29 cellular contexts compared by ENCODE assay signal in genomic region chr11:101010899-101011298, GRCh38.
DNase-seq lines count a peak whose midpoint lies in the region; ATAC-seq and TF ChIP-seq lines count a peak whose summit lies in the region.
"Had no signal": no experiment of that assay in that cellular context is flagged by ENCODE, and none has a peak within 500 bp of the region (broad histone marks: within the 10 kb centered on the region; RNA-seq: fewer than 3 reads in every experiment).

No MANE protein-coding gene starts in this region.

- H3K36me3 ChIP-seq in Peyer's patch, result no peaks in the 10 kb centered on the region
- H3K36me3 ChIP-seq: ascending aorta, BLaER1, upper lobe of left lung had no signal

- H3K4me3 Mint-ChIP-seq in WTC11, result no peak overlapping the region
- H3K4me3 Mint-ChIP-seq: activated B cell treated with CpG ODN at 0.5 μM for 24 hours; activated naive CD8-positive, alpha-beta T cell; activated T-helper 17 cell treated with anti-CD3 and anti-CD28 coated beads, Interleukin-2, amount 50 U/mL, for 72 hours; naive thymus-derived CD4-positive, alpha-beta T cell had no signal

- no peak overlapping the region for H3K4me3 ChIP-seq in Peyer's patch
- H3K4me3 ChIP-seq: A549, ascending aorta, BLaER1, dorsolateral prefrontal cortex, GM12878, upper lobe of left lung had no signal

- peak; percentile 71 for ATAC-seq in WTC11
- ATAC-seq in GM18870 (IDR thresholded peaks at IDR 0.05; ENCODE audit: unreplicated experiment), result no peak
- ATAC-seq: A549; activated T-helper 17 cell treated with anti-CD3 and anti-CD28 coated beads, Interleukin-2, amount 50 U/mL, for 72 hours; GM12878; naive thymus-derived CD4-positive, alpha-beta T cell had no signal

- in situ Hi-C loops in ACHN (cut with HindIII; ENCODE audit: low pct_ligation_motif_present, low pct_unique_long_range_greater_than_20kb, low sequenced_read_pairs), result no loop called here

- H3K4me1 Mint-ChIP-seq in WTC11, result peaks cover 4% of the 10 kb centered on the region; the same call in 1 of the 2 replicates
- H3K4me1 Mint-ChIP-seq: activated T-helper 17 cell treated with anti-CD3 and anti-CD28 coated beads, Interleukin-2, amount 50 U/mL, for 72 hours; naive thymus-derived CD4-positive, alpha-beta T cell had no signal

- POLR2A ChIA-PET in WTC11 (lab: Charles Lee), result no interaction called here

- H3K27ac ChIP-seq in Peyer's patch, result no peak overlapping the region
- H3K27ac ChIP-seq: A549, ascending aorta, BLaER1, dorsolateral prefrontal cortex, KMS-11, upper lobe of left lung had no signal

- no peaks in the 10 kb centered on the region for H3K4me1 ChIP-seq in Peyer's patch
- H3K4me1 ChIP-seq: A549, ascending aorta, BLaER1, upper lobe of left lung had no signal

- H3K27me3 ChIP-seq in Peyer's patch, result no peaks in the 10 kb centered on the region
- H3K27me3 ChIP-seq: ascending aorta, BLaER1, dorsolateral prefrontal cortex, upper lobe of left lung had no signal

- CTCF ChIA-PET in WTC11 (lab: Charles Lee), result no interaction called here

- TF ChIP-seq POLR2A in Peyer's patch (IDR thresholded peaks at IDR 0.05), result no peak

- H3K27me3 Mint-ChIP-seq in WTC11 (ENCODE audit: low read depth), result no peaks in the 10 kb centered on the region
- H3K27me3 Mint-ChIP-seq: activated B cell treated with CpG ODN at 0.5 μM for 24 hours; activated naive CD8-positive, alpha-beta T cell; activated T-helper 17 cell treated with anti-CD3 and anti-CD28 coated beads, Interleukin-2, amount 50 U/mL, for 72 hours; naive thymus-derived CD4-positive, alpha-beta T cell had no signal

- no peak for TF ChIP-seq CTCF in WTC11 (IDR thresholded peaks at IDR 0.05)
- no peak for TF ChIP-seq CTCF in Peyer's patch (IDR thresholded peaks at IDR 0.05)

- H3K9me3 Mint-ChIP-seq in WTC11, result peaks cover 3% of the 10 kb centered on the region; the same call in 1 of the 2 replicates

- DNase-seq in ACHN (peak; percentile 4), HS-5 (ENCODE audit: low read depth) (peak; percentile 53), WTC11 (ENCODE audit: low spot score) (peak; percentile 31), iPS-NIHi7 (ENCODE audit: extremely low spot score) (peak; percentile 47), GM19238 (ENCODE audit: insufficient read length, low spot score) (no peak), Peyer's patch (no peak), NCI-H2029 (lab: John Stamatoyannopoulos, UW) (no peak)
- DNase-seq: activated B cell treated with CpG ODN at 0.5 μM for 24 hours; activated CD4-positive, alpha-beta T cell treated with anti-CD3 and anti-CD28 coated beads, Interleukin-2, amount 50 U/mL, for 48 hours; activated CD8-positive, alpha-beta memory T cell treated with anti-CD3 and anti-CD28 coated beads, Interleukin-2, amount 50 U/mL, for 4 hours; dorsolateral prefrontal cortex; glutamatergic neuron; HCEC 1CT; naive thymus-derived CD4-positive, alpha-beta T cell; NCI-H1694; NCI-H526 treated with DMSO at 0.1 percent for 48 hours; occipital lobe; small intestine; stimulated activated CD4-positive, alpha-beta T cell treated with anti-CD3 and anti-CD28 coated beads, Interleukin-2, amount 100 ng/mL, for 24 hours; substantia nigra; upper lobe of left lung had no signal

- no peaks in the 10 kb centered on the region for H3K36me3 Mint-ChIP-seq in WTC11
- H3K36me3 Mint-ChIP-seq: activated naive CD8-positive, alpha-beta T cell; naive thymus-derived CD4-positive, alpha-beta T cell had no signal

- H3K9me3 ChIP-seq in Peyer's patch, result no peaks in the 10 kb centered on the region
- H3K9me3 ChIP-seq: A549, ascending aorta, BLaER1, upper lobe of left lung had no signal

- H3K27ac Mint-ChIP-seq in WTC11, result no peak overlapping the region
- H3K27ac Mint-ChIP-seq: activated naive CD8-positive, alpha-beta T cell; activated T-helper 17 cell treated with anti-CD3 and anti-CD28 coated beads, Interleukin-2, amount 50 U/mL, for 72 hours; naive thymus-derived CD4-positive, alpha-beta T cell had no signal

TF ChIP-seq in WTC11, 78 proteins besides CTCF, POLR2A, EP300 and RAD21:
- no peak for TF ChIP-seq AFF4 (CRISPR knock-in tag; IDR thresholded peaks at IDR 0.05; ENCODE audit: borderline replicate concordance)
- TF ChIP-seq ATF1 (CRISPR knock-in tag; IDR thresholded peaks at IDR 0.05), result no peak
- TF ChIP-seq ZNF396 (CRISPR knock-in tag; IDR thresholded peaks at IDR 0.05; ENCODE audit: borderline replicate concordance), result no peak
- TF ChIP-seq PRRX2 (CRISPR knock-in tag; IDR thresholded peaks at IDR 0.05), result no peak
- no peak for TF ChIP-seq FOXJ3 (CRISPR knock-in tag; IDR thresholded peaks at IDR 0.05; ENCODE audit: borderline replicate concordance)
- TF ChIP-seq CREM (CRISPR knock-in tag; IDR thresholded peaks at IDR 0.05), result no peak

Comparison
In these comparisons a context has a peak if more than half of its experiments do, and no peak if none do; other contexts are left out.
1. DNase-seq: peak in ACHN (single experiment), HS-5 (single experiment), WTC11 (single experiment) and iPS-NIHi7 (single experiment); none in GM19238 (single experiment), Peyer's patch (0 of 3) and NCI-H2029 (single experiment).